ENCODE assay signal across 11 cellular contexts in the genomic region with DNA sequence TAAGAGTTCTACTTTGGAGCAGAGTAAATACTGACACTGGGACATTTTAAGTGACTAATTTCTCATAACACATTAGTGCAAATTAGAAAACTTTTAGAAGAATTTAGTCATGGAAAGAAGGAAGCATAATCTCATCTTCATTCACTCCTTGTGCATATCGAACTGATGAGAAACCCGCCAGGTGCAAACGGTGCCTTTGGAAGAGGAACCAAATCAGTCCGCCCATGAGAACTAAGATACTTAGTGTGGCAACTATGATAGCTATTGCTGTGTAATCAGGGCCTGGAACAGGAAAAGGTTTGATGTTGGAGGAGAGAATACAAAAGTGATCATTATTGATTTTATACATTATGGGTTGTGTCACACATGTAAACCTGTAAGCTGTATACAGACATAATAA.
"Had no signal": no experiment of that assay in that cellular context is flagged by ENCODE, and none has a peak within 500 bp of the region (broad histone marks: within the 10 kb centered on the region; RNA-seq: fewer than 3 reads in every experiment).

No MANE protein-coding gene starts in this region.

- ATAC-seq: GM23338, HCT116 had no signal

- H3K4me3 ChIP-seq: GM23248, GM23338, HAP-1 had no signal

- H3K27ac Mint-ChIP-seq: GM23338, H9, HFFc6 had no signal

- DNase-seq: GM23248, GOT3, H7, H9, HCEC 1CT, HFFc6 had no signal

- H3K9me3 ChIP-seq: HAP-1 had no signal

- H3K4me3 Mint-ChIP-seq: GM23338, H9, HFFc6 had no signal

- H3K36me3 ChIP-seq: HAP-1 had no signal

- H3K27ac ChIP-seq: GM23248 had no signal

- FAIRE-seq: H1, H54 had no signal

- H3K9me3 Mint-ChIP-seq: GM23338, H9, HFFc6 had no signal
